In the genomic region with DNA sequence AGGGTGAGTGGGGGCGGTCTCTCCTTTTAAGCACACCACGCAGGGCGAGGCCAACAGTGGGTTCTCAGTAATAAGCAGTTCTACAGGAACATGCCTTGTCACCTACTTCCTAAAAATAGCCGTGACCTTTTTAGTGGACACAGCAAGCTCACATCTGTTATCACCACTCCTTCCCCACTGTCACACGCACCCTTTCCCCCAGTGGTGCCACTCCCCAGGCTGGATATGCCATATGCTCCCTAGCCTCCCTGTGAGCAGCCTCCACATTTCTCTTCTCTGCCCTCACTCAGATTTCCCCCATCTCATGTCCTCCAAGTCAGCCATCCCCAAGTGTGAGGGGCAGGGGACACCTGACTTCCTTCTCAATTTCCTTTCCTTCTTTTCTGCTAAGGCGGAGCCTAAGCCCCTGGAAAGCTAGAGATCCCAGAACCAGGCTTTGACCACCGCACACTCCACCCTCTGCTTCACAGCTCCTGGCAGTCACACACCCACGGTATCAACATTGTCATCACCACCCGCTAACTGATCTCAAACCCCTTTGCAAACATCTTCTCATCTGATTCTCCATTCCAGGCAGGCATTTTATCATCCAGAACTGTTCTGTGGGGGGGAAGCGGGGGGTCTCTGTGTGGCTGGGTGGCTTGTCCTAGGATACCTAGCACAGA, we compare ENCODE assay signal across 1 cellular context.
TF ChIP-seq lines count a peak whose summit lies in the region.

No MANE protein-coding gene starts in this region.

TF ChIP-seq in SK-N-SH, 30 proteins besides CTCF, POLR2A, EP300 and RAD21 (continued from another document):
- TF ChIP-seq, protein P1, sequence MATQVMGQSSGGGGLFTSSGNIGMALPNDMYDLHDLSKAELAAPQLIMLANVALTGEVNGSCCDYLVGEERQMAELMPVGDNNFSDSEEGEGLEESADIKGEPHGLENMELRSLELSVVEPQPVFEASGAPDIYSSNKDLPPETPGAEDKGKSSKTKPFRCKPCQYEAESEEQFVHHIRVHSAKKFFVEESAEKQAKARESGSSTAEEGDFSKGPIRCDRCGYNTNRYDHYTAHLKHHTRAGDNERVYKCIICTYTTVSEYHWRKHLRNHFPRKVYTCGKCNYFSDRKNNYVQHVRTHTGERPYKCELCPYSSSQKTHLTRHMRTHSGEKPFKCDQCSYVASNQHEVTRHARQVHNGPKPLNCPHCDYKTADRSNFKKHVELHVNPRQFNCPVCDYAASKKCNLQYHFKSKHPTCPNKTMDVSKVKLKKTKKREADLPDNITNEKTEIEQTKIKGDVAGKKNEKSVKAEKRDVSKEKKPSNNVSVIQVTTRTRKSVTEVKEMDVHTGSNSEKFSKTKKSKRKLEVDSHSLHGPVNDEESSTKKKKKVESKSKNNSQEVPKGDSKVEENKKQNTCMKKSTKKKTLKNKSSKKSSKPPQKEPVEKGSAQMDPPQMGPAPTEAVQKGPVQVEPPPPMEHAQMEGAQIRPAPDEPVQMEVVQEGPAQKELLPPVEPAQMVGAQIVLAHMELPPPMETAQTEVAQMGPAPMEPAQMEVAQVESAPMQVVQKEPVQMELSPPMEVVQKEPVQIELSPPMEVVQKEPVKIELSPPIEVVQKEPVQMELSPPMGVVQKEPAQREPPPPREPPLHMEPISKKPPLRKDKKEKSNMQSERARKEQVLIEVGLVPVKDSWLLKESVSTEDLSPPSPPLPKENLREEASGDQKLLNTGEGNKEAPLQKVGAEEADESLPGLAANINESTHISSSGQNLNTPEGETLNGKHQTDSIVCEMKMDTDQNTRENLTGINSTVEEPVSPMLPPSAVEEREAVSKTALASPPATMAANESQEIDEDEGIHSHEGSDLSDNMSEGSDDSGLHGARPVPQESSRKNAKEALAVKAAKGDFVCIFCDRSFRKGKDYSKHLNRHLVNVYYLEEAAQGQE (IDR thresholded peaks at IDR 0.05; ENCODE audit: low read depth, low read length) = no peak
- TF ChIP-seq YY1 (IDR thresholded peaks at IDR 0.05; ENCODE audit: low read depth) (no peak), MXI1 (IDR thresholded peaks at IDR 0.05; ENCODE audit: low read depth, low read length) (no peak), POLR2AphosphoS5 (IDR thresholded peaks at IDR 0.05; ENCODE audit: low read depth, low read length) (no peak), RCOR1 (IDR thresholded peaks at IDR 0.05; ENCODE audit: low read length) (no peak), NRF1 (IDR thresholded peaks at IDR 0.05; ENCODE audit: low read depth, low read length) (no peak), TCF12 (IDR thresholded peaks at IDR 0.05) (no peak), SIN3A (IDR thresholded peaks at IDR 0.05; ENCODE audit: borderline replicate concordance, low read depth, low read length) (no peak), NFIC (IDR thresholded peaks at IDR 0.05; ENCODE audit: borderline replicate concordance) (no peak), JUND (IDR thresholded peaks at IDR 0.05) (no peak)
- TF ChIP-seq, protein P2, sequence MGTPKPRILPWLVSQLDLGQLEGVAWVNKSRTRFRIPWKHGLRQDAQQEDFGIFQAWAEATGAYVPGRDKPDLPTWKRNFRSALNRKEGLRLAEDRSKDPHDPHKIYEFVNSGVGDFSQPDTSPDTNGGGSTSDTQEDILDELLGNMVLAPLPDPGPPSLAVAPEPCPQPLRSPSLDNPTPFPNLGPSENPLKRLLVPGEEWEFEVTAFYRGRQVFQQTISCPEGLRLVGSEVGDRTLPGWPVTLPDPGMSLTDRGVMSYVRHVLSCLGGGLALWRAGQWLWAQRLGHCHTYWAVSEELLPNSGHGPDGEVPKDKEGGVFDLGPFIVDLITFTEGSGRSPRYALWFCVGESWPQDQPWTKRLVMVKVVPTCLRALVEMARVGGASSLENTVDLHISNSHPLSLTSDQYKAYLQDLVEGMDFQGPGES (IDR thresholded peaks at IDR 0.05; ENCODE audit: low read depth, low read length) = no peak
TF ChIP-seq in SK-N-SH: peak in this region for 0.
